Comparison of ENCODE assay signal across 27 cellular contexts in genomic region chr22:35348703-35349102, GRCh38.
"Had no signal": no experiment of that assay in that cellular context is flagged by ENCODE, and none has a peak within 500 bp of the region (broad histone marks: within the 10 kb centered on the region; RNA-seq: fewer than 3 reads in every experiment).

No MANE protein-coding gene starts in this region.

- H3K9me3 ChIP-seq: ascending aorta, left ventricle myocardium inferior, mucosa of descending colon, thoracic aorta, vagina had no signal

- H3K36me3 Mint-ChIP-seq: activated naive CD8-positive, alpha-beta T cell treated with anti-CD3 and anti-CD28 coated beads, Interleukin-2, amount 10 ng/mL, durations not matched to agents 7 days and 5 days; brain; natural killer cell treated with Interleukin-12 subunit alpha and Interleukin-12 subunit beta and Interleukin-15 and Interleukin-18, amount 100 ng/mL, for 72 hours had no signal

- ATAC-seq: mucosa of descending colon; natural killer cell treated with Interleukin-12 subunit alpha and Interleukin-12 subunit beta and Interleukin-15 and Interleukin-18, amount 100 ng/mL, for 72 hours had no signal

- H3K27me3 ChIP-seq: ascending aorta, cardiac muscle cell, dorsolateral prefrontal cortex, vagina had no signal

- DNase-seq: activated CD4-positive, alpha-beta memory T cell treated with anti-CD3 and anti-CD28 coated beads, Interleukin-2, amount 10 ng/mL, durations not matched to agents 7 days and 5 days; activated CD4-positive, alpha-beta T cell treated with anti-CD3 and anti-CD28 coated beads, Interleukin-2, amount 10 ng/mL, durations not matched to agents 24 days and 14 days; activated CD4-positive, CD25-positive, alpha-beta regulatory T cell treated with anti-CD3 and anti-CD28 coated beads, Interleukin-2, amount 50 U/mL, for 72 hours; activated CD8-positive, alpha-beta memory T cell treated with anti-CD3 and anti-CD28 coated beads, Interleukin-2, amount 50 U/mL, for 48 hours; activated gamma-delta T cell; activated naive CD4-positive, alpha-beta T cell treated with anti-CD3 and anti-CD28 coated beads, Interleukin-2, amount 10 ng/mL, durations not matched to agents 7 days and 5 days; activated naive CD8-positive, alpha-beta T cell treated with anti-CD3 and anti-CD28 coated beads, Interleukin-2, amount 10 ng/mL, durations not matched to agents 7 days and 5 days; activated T-cell treated with anti-CD3 and anti-CD28 coated beads, Interleukin-2, amount 50 U/mL, for 24 hours; dorsolateral prefrontal cortex; effector memory CD4-positive, alpha-beta T cell; erythroblast; head of caudate nucleus; left ventricle myocardium inferior; stimulated activated CD4-positive, alpha-beta T cell treated with anti-CD3 and anti-CD28 coated beads, Interleukin-4, amount 100 ng/mL, for 1 hour; T1000 had no signal

- H3K4me3 ChIP-seq: ascending aorta, cardiac muscle cell, coronary artery, dorsolateral prefrontal cortex, left ventricle myocardium inferior, lung, mucosa of descending colon, thoracic aorta, vagina had no signal

- H3K4me3 Mint-ChIP-seq: activated CD4-positive, alpha-beta memory T cell treated with anti-CD3 and anti-CD28 coated beads, Interleukin-2, amount 10 ng/mL, durations not matched to agents 7 days and 5 days; activated CD4-positive, alpha-beta T cell treated with anti-CD3 and anti-CD28 coated beads, Interleukin-2, amount 10 ng/mL, durations not matched to agents 24 days and 14 days; activated naive CD4-positive, alpha-beta T cell treated with anti-CD3 and anti-CD28 coated beads, Interleukin-2, amount 10 ng/mL, durations not matched to agents 7 days and 5 days; activated naive CD8-positive, alpha-beta T cell treated with anti-CD3 and anti-CD28 coated beads, Interleukin-2, amount 10 ng/mL, durations not matched to agents 7 days and 5 days; activated T-cell treated with anti-CD3 and anti-CD28 coated beads, Interleukin-2, amount 50 U/mL, for 24 hours; natural killer cell treated with Interleukin-12 subunit alpha and Interleukin-12 subunit beta and Interleukin-15 and Interleukin-18, amount 100 ng/mL, for 72 hours; stimulated activated naive CD8-positive, alpha-beta T cell treated with anti-CD3 and anti-CD28 coated beads, Interleukin-15, Interleukin-2, amounts not matched to agents 100 ng/mL and 50 ng/mL, for 24 hours; T-helper 1 cell treated with Interleukin-12 subunit alpha and Interleukin-12 subunit beta and Interleukin-4 antibody, amounts not matched to agents 30 μg/mL and 1 μg/mL, for 36 hours had no signal

- H3K9me3 Mint-ChIP-seq: activated CD4-positive, alpha-beta memory T cell treated with anti-CD3 and anti-CD28 coated beads, Interleukin-2, amount 10 ng/mL, durations not matched to agents 7 days and 5 days; activated CD4-positive, alpha-beta T cell treated with anti-CD3 and anti-CD28 coated beads, Interleukin-2, amount 10 ng/mL, durations not matched to agents 24 days and 14 days; activated naive CD4-positive, alpha-beta T cell treated with anti-CD3 and anti-CD28 coated beads, Interleukin-2, amount 10 ng/mL, durations not matched to agents 7 days and 5 days; activated naive CD8-positive, alpha-beta T cell treated with anti-CD3 and anti-CD28 coated beads, Interleukin-2, amount 10 ng/mL, durations not matched to agents 7 days and 5 days; activated T-cell treated with anti-CD3 and anti-CD28 coated beads, Interleukin-2, amount 50 U/mL, for 24 hours; natural killer cell treated with Interleukin-12 subunit alpha and Interleukin-12 subunit beta and Interleukin-15 and Interleukin-18, amount 100 ng/mL, for 72 hours; stimulated activated naive CD8-positive, alpha-beta T cell treated with anti-CD3 and anti-CD28 coated beads, Interleukin-15, Interleukin-2, amounts not matched to agents 100 ng/mL and 50 ng/mL, for 24 hours; T-helper 1 cell treated with Interleukin-12 subunit alpha and Interleukin-12 subunit beta and Interleukin-4 antibody, amounts not matched to agents 30 μg/mL and 1 μg/mL, for 36 hours had no signal

- H3K27ac ChIP-seq: ascending aorta, coronary artery, left ventricle myocardium inferior, thoracic aorta had no signal

- H3K27ac Mint-ChIP-seq: activated CD4-positive, alpha-beta memory T cell treated with anti-CD3 and anti-CD28 coated beads, Interleukin-2, amount 10 ng/mL, durations not matched to agents 7 days and 5 days; activated naive CD4-positive, alpha-beta T cell treated with anti-CD3 and anti-CD28 coated beads, Interleukin-2, amount 10 ng/mL, durations not matched to agents 7 days and 5 days; activated T-cell treated with anti-CD3 and anti-CD28 coated beads, Interleukin-2, amount 50 U/mL, for 24 hours; natural killer cell treated with Interleukin-12 subunit alpha and Interleukin-12 subunit beta and Interleukin-15 and Interleukin-18, amount 100 ng/mL, for 72 hours; stimulated activated naive CD8-positive, alpha-beta T cell treated with anti-CD3 and anti-CD28 coated beads, Interleukin-15, Interleukin-2, amounts not matched to agents 100 ng/mL and 50 ng/mL, for 24 hours; T-helper 1 cell treated with Interleukin-12 subunit alpha and Interleukin-12 subunit beta and Interleukin-4 antibody, amounts not matched to agents 30 μg/mL and 1 μg/mL, for 36 hours had no signal

- FAIRE-seq: islet of Langerhans had no signal

- H3K27me3 Mint-ChIP-seq: activated naive CD8-positive, alpha-beta T cell treated with anti-CD3 and anti-CD28 coated beads, Interleukin-2, amount 10 ng/mL, durations not matched to agents 7 days and 5 days; brain had no signal
